In genomic region chr3:100260685-100261480, GRCh38 we compare ENCODE assay signal across 8 cellular contexts. TPM values are rescaled to one million over a fixed set of nuclear protein-coding genes. Genes with fewer than 3 reads are reported as not detected.
DNase-seq lines count a peak whose midpoint lies in the region; ATAC-seq and TF ChIP-seq lines count a peak whose summit lies in the region.

TBC1D23 (plus strand) TSS chr3:100260992; CDS start chr3:100261019, 27 bp downstream.

- H3K4me3 ChIP-seq in HFF-Myc (replicated peaks; ENCODE audit: low read depth, low read length) (peak within 1 kb of the TSS; percentile 98), neural progenitor cell (peak within 1 kb of the TSS; percentile 94)

- H3F3A ChIP-seq in neural progenitor cell (ENCODE audit: low read depth) = peaks cover 11% of the 10 kb centered on the region

- TF ChIP-seq CTCF in HFF-Myc (IDR thresholded peaks at IDR 0.05; ENCODE audit: low read depth, low read length, missing control alignments) (no peak), foreskin keratinocyte (conservative IDR thresholded peaks at IDR 0.05) (peak; percentile 18), neural progenitor cell (IDR thresholded peaks at IDR 0.05) (no peak)

- peak within 1 kb of the TSS; percentile 80 for H3K9ac ChIP-seq in neural progenitor cell

- H2AFZ ChIP-seq in neural progenitor cell (replicated peaks) = peak within 1 kb of the TSS; percentile 91

- no peaks in the 10 kb centered on the region for H3K9me3 Mint-ChIP-seq in neural progenitor cell

- peak within 1 kb of the TSS; percentile 90 for H3K4me2 ChIP-seq in neural progenitor cell

- peak within 1 kb of the TSS; percentile 75 for H3K27ac Mint-ChIP-seq in neural progenitor cell

- H3K9me3 ChIP-seq in neural progenitor cell (ENCODE audit: low read depth) = no peaks in the 10 kb centered on the region

- peaks cover 49% of the 10 kb centered on the region for H3K79me2 ChIP-seq in neural progenitor cell (ENCODE audit: low read depth)

- no peaks in the 10 kb centered on the region for H4K20me1 ChIP-seq in neural progenitor cell (ENCODE audit: low read depth)

- H3K27me3 ChIP-seq in foreskin keratinocyte (no peaks in the 10 kb centered on the region), neural progenitor cell (no peaks in the 10 kb centered on the region)

- H3K4me3 Mint-ChIP-seq in neural progenitor cell = peak within 1 kb of the TSS; percentile 97

- DNase-seq in GM03348 (ENCODE audit: low spot score) (peak; percentile 97), HFF-Myc (ENCODE audit: extremely low read depth, low read depth) (peak; percentile 99), MV-4-11 (lab: John Stamatoyannopoulos, UW) (peak; percentile 100), SK-MEL-5 (ENCODE audit: low read depth, low spot score) (peak; percentile 100), foreskin keratinocyte (peak; percentile 98 to 99), neural progenitor cell (ENCODE audit: low spot score) (peak; percentile 99), stromal cell of bone marrow (ENCODE audit: low read depth) (peak; percentile 100)
- peak; percentile 98 for DNase-seq in activated naive CD4-positive, alpha-beta T cell treated with Interleukin-2 at 50 U/mL for 16 hours

- H3K27ac ChIP-seq in foreskin keratinocyte (peak within 1 kb of the TSS; percentile 84), neural progenitor cell (peak within 1 kb of the TSS; percentile 5)

- H3K36me3 Mint-ChIP-seq in neural progenitor cell = no peaks in the 10 kb centered on the region

- H3K36me3 ChIP-seq in neural progenitor cell = no peaks in the 10 kb centered on the region

- in situ Hi-C loops in SK-MEL-5 (cut with HindIII; ENCODE audit: low pct_unique_long_range_greater_than_20kb, low sequenced_read_pairs) = no loop called here

- ATAC-seq in foreskin keratinocyte = peak; percentile 99

- H3K4me1 ChIP-seq in foreskin keratinocyte (peaks cover 26% of the 10 kb centered on the region), neural progenitor cell (peaks cover 18% of the 10 kb centered on the region)

- peaks cover 32% of the 10 kb centered on the region for H3K4me1 Mint-ChIP-seq in neural progenitor cell

- no peaks in the 10 kb centered on the region for H3K27me3 Mint-ChIP-seq in neural progenitor cell (ENCODE audit: insufficient read depth, low read depth)

RNA-seq across cellular contexts. Expression of gene TBC1D23, which starts in this region (rescaled TPM):
- 33.0 and 33.1 TPM in 2 replicates for total RNA-seq in SK-MEL-5 (2014; rRNA removed; shearing (Covaris generic))
- 13.1 and 20.3 TPM in 2 replicates for polyA plus RNA-seq in SK-MEL-5 (2015; cell fraction: cytosol; rRNA removed)
- polyA plus RNA-seq in SK-MEL-5 (2015; cell fraction: nucleus; rRNA removed) = 26.0 and 28.1 TPM in 2 replicates
- 33.2 and 40.2 TPM in 2 replicates for total RNA-seq in foreskin keratinocyte
- 17.4 and 17.8 TPM in 2 replicates for polyA plus RNA-seq in foreskin keratinocyte
- 32.1 and 50.1 TPM in 2 replicates for total RNA-seq in neural progenitor cell (ENCODE audit: low replicate concordance)

Comparison
In these comparisons a context has a peak if more than half of its experiments do, and no peak if none do; other contexts are left out.
1. Peak in every context shown above with its lines: DNase-seq, ATAC-seq, H3K4me3 ChIP-seq and H3K27ac ChIP-seq.